Comparison of ENCODE assay signal across 10 cellular contexts in genomic region chr6:38658768-38659167, GRCh38. TPM values are rescaled to one million over a fixed set of nuclear protein-coding genes. Genes with fewer than 3 reads are reported as not detected.
"Had no signal": no experiment of that assay in that cellular context is flagged by ENCODE, and none has a peak within 500 bp of the region (broad histone marks: within the 10 kb centered on the region; RNA-seq: fewer than 3 reads in every experiment).

No MANE protein-coding gene starts in this region.

- H3K4me1 Mint-ChIP-seq: GM23338, H9 had no signal

- ATAC-seq: GM23338, HCT116 had no signal

- H3K27ac Mint-ChIP-seq: GM23338, H9, HFFc6 had no signal

- H3K9me3 Mint-ChIP-seq: GM23338, H9, HFFc6 had no signal

- H3K4me3 Mint-ChIP-seq: GM23338, H9, HFFc6 had no signal

- DNase-seq: GM23248, GOT3, H7, H9, HCEC 1CT, HFFc6 had no signal

RNA-seq across cellular contexts. Expression of gene DNAH8, which starts 56.3 kb away (rescaled TPM):
- total RNA-seq: GM23248, GM23338, H1, H4, H9, HFFc6 had no signal
- polyA plus RNA-seq: GM23248 had no signal
